In the genomic region with DNA sequence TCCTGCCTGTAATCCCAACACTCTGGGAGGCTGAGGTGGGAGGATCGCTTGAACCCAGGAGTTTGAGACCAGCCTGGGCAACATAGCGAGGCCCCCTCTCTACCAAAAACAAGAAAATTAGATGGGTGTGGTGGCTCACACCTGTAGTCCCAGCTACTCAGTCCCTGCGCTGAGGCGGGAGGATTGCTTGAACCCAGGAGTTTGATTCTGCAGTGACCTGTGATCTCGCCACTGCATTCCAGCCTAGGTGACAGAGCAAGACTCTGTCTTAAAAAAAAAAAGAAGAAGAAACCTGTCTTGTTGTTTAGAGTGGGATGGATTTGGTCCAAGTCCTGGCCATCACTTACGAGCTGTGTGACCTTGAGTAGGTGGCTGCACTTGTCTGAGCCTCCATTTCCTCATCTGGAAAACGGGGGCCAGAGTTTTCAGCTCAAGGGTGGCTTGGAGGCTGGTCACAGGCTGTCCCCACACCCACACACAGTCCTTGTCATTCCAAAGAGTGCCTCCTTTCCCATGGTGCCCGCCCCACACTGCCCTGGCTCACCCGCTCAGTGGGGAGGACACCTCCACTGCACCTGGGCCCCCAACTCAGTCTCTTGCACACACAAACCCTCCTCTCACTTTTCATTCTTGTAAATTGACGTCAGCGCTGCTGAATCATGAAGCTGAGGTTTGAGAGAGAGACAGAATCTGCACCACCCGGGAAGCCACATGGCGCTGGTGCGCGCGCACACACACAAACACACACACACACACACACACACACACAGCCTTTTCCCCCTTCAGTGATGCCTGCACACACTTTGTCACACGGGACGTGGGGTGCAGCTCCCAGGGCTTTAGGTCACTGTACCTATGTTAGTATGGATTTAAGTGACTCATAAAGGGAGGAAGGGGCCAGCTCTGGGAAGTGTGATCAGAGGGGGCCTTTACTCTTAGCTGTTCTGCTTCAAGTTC, we compare ENCODE assay signal across 1 cellular context.
TF ChIP-seq lines count a peak whose summit lies in the region.

No MANE protein-coding gene starts in this region.

TF ChIP-seq in K562, 482 proteins besides CTCF, POLR2A, EP300 and RAD21 (continued from another document and continues in another):
- TF ChIP-seq, protein P1, sequence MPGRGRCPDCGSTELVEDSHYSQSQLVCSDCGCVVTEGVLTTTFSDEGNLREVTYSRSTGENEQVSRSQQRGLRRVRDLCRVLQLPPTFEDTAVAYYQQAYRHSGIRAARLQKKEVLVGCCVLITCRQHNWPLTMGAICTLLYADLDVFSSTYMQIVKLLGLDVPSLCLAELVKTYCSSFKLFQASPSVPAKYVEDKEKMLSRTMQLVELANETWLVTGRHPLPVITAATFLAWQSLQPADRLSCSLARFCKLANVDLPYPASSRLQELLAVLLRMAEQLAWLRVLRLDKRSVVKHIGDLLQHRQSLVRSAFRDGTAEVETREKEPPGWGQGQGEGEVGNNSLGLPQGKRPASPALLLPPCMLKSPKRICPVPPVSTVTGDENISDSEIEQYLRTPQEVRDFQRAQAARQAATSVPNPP (IDR thresholded peaks at IDR 0.05; ENCODE audit: borderline replicate concordance, insufficient read depth, insufficient read length): no peak
- TF ChIP-seq SPI1 (IDR thresholded peaks at IDR 0.05; ENCODE audit: borderline replicate concordance, low read depth, low read length) (no peak), GATAD2B (IDR thresholded peaks at IDR 0.05; ENCODE audit: borderline replicate concordance) (no peak), RBM14 (IDR thresholded peaks at IDR 0.05; ENCODE audit: borderline replicate concordance, insufficient read depth, low read depth, low read length) (no peak), THRAP3 (IDR thresholded peaks at IDR 0.05; ENCODE audit: borderline replicate concordance) (no peak), KAT2B (IDR thresholded peaks at IDR 0.05; ENCODE audit: low read depth, low read length) (no peak), NFRKB (IDR thresholded peaks at IDR 0.05; ENCODE audit: low read depth) (no peak), TEAD1 (CRISPR knock-in tag; IDR thresholded peaks at IDR 0.05) (no peak), ZBTB8A (IDR thresholded peaks at IDR 0.05; ENCODE audit: partially characterized antibody) (no peak), MAZ (CRISPR knock-in tag; conservative IDR thresholded peaks at IDR 0.05 in 1 of 2, IDR thresholded peaks at IDR 0.05 in 1 of 2) (0 out of 4 replicates have a peak, but pooled peaks of 1 of the 2 experiments have one; percentile 18), KAT7 (CRISPR knock-in tag; IDR thresholded peaks at IDR 0.05; ENCODE audit: borderline replicate concordance) (peak; percentile 47; the same call in 1 of the 2 replicates), ZNF586 (CRISPR knock-in tag; conservative IDR thresholded peaks at IDR 0.05) (no peak), SRSF3 (IDR thresholded peaks at IDR 0.05; ENCODE audit: insufficient read depth, low read length) (no peak), POLR2H (tag; IDR thresholded peaks at IDR 0.05; ENCODE audit: low read depth) (no peak), HNRNPH1 (optimal IDR thresholded peaks at IDR 0.05; ENCODE audit: low read depth, low read length) (no peak), NFATC3 (IDR thresholded peaks at IDR 0.05) (no peak), SMARCA5 (IDR thresholded peaks at IDR 0.05) (no peak; the same call in 1 of the 2 replicates), HDAC6 (IDR thresholded peaks at IDR 0.05; ENCODE audit: low read depth, low read length) (no peak), ZFP30 (CRISPR knock-in tag; IDR thresholded peaks at IDR 0.05; ENCODE audit: borderline replicate concordance) (no peak), EHMT2 (IDR thresholded peaks at IDR 0.05) (no peak), GTF2A2 (tag; IDR thresholded peaks at IDR 0.05) (no peak), ZNF76 (CRISPR knock-in tag; IDR thresholded peaks at IDR 0.05; ENCODE audit: borderline replicate concordance) (no peak), KLF16 (IDR thresholded peaks at IDR 0.05) (no peak), RBFOX2 (IDR thresholded peaks at IDR 0.05; ENCODE audit: low read depth, low read length) (peak; percentile 42), TSC22D4 (tag; IDR thresholded peaks at IDR 0.05) (no peak), BHLHE40 (IDR thresholded peaks at IDR 0.05; ENCODE audit: low read length) (0 out of 2 replicates have a peak, but pooled peaks have one; percentile 8), MEF2D (tag; conservative IDR thresholded peaks at IDR 0.05; ENCODE audit: low read depth) (no peak), ZNF174 (CRISPR knock-in tag; IDR thresholded peaks at IDR 0.05) (no peak), TAL1 (IDR thresholded peaks at IDR 0.05) (no peak), RFX5 (IDR thresholded peaks at IDR 0.05; ENCODE audit: low read depth, low read length) (no peak), ZNF224 (CRISPR knock-in tag; IDR thresholded peaks at IDR 0.05) (no peak), SOX6 (IDR thresholded peaks at IDR 0.05) (no peak), CC2D1A (IDR thresholded peaks at IDR 0.05) (no peak), ZNF347 (CRISPR knock-in tag; IDR thresholded peaks at IDR 0.05; ENCODE audit: low read depth) (no peak), JUND (IDR thresholded peaks at IDR 0.05; ENCODE audit: borderline replicate concordance, low read depth, low read length) (peak; percentile 64; the same call in 1 of the 2 replicates), JUND (tag; IDR thresholded peaks at IDR 0.05; ENCODE audit: borderline replicate concordance, low read depth, low read length) (peak; percentile 46; the same call in 1 of the 3 replicates), YBX1 (IDR thresholded peaks at IDR 0.05) (no peak), TAF15 (IDR thresholded peaks at IDR 0.05; ENCODE audit: low read depth, low read length) (no peak), ARID1B (IDR thresholded peaks at IDR 0.05) (peak; percentile 61)
- TF ChIP-seq, protein P2, sequence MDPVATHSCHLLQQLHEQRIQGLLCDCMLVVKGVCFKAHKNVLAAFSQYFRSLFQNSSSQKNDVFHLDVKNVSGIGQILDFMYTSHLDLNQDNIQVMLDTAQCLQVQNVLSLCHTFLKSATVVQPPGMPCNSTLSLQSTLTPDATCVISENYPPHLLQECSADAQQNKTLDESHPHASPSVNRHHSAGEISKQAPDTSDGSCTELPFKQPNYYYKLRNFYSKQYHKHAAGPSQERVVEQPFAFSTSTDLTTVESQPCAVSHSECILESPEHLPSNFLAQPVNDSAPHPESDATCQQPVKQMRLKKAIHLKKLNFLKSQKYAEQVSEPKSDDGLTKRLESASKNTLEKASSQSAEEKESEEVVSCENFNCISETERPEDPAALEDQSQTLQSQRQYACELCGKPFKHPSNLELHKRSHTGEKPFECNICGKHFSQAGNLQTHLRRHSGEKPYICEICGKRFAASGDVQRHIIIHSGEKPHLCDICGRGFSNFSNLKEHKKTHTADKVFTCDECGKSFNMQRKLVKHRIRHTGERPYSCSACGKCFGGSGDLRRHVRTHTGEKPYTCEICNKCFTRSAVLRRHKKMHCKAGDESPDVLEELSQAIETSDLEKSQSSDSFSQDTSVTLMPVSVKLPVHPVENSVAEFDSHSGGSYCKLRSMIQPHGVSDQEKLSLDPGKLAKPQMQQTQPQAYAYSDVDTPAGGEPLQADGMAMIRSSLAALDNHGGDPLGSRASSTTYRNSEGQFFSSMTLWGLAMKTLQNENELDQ (CRISPR knock-in tag; IDR thresholded peaks at IDR 0.05; ENCODE audit: borderline replicate concordance): no peak
- TF ChIP-seq, protein P3, sequence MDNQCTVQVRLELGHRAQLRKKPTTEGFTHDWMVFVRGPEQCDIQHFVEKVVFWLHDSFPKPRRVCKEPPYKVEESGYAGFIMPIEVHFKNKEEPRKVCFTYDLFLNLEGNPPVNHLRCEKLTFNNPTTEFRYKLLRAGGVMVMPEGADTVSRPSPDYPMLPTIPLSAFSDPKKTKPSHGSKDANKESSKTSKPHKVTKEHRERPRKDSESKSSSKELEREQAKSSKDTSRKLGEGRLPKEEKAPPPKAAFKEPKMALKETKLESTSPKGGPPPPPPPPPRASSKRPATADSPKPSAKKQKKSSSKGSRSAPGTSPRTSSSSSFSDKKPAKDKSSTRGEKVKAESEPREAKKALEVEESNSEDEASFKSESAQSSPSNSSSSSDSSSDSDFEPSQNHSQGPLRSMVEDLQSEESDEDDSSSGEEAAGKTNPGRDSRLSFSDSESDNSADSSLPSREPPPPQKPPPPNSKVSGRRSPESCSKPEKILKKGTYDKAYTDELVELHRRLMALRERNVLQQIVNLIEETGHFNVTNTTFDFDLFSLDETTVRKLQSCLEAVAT (IDR thresholded peaks at IDR 0.05): peak in 1 of 2 experiments; percentile 40; a peak in 1 of 4 replicates
- TF ChIP-seq, protein P4, sequence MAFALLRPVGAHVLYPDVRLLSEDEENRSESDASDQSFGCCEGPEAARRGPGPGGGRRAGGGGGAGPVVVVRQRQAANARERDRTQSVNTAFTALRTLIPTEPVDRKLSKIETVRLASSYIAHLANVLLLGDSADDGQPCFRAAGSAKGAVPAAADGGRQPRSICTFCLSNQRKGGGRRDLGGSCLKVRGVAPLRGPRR (CRISPR knock-in tag; IDR thresholded peaks at IDR 0.05): no peak
- TF ChIP-seq, protein P5, sequence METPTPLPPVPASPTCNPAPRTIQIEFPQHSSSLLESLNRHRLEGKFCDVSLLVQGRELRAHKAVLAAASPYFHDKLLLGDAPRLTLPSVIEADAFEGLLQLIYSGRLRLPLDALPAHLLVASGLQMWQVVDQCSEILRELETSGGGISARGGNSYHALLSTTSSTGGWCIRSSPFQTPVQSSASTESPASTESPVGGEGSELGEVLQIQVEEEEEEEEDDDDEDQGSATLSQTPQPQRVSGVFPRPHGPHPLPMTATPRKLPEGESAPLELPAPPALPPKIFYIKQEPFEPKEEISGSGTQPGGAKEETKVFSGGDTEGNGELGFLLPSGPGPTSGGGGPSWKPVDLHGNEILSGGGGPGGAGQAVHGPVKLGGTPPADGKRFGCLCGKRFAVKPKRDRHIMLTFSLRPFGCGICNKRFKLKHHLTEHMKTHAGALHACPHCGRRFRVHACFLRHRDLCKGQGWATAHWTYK (CRISPR knock-in tag; IDR thresholded peaks at IDR 0.05): no peak
- TF ChIP-seq, protein P6, sequence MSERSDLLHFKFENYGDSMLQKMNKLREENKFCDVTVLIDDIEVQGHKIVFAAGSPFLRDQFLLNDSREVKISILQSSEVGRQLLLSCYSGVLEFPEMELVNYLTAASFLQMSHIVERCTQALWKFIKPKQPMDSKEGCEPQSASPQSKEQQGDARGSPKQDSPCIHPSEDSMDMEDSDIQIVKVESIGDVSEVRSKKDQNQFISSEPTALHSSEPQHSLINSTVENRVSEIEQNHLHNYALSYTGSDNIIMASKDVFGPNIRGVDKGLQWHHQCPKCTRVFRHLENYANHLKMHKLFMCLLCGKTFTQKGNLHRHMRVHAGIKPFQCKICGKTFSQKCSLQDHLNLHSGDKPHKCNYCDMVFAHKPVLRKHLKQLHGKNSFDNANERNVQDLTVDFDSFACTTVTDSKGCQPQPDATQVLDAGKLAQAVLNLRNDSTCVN (CRISPR knock-in tag; IDR thresholded peaks at IDR 0.05): no peak
- TF ChIP-seq, protein P7, sequence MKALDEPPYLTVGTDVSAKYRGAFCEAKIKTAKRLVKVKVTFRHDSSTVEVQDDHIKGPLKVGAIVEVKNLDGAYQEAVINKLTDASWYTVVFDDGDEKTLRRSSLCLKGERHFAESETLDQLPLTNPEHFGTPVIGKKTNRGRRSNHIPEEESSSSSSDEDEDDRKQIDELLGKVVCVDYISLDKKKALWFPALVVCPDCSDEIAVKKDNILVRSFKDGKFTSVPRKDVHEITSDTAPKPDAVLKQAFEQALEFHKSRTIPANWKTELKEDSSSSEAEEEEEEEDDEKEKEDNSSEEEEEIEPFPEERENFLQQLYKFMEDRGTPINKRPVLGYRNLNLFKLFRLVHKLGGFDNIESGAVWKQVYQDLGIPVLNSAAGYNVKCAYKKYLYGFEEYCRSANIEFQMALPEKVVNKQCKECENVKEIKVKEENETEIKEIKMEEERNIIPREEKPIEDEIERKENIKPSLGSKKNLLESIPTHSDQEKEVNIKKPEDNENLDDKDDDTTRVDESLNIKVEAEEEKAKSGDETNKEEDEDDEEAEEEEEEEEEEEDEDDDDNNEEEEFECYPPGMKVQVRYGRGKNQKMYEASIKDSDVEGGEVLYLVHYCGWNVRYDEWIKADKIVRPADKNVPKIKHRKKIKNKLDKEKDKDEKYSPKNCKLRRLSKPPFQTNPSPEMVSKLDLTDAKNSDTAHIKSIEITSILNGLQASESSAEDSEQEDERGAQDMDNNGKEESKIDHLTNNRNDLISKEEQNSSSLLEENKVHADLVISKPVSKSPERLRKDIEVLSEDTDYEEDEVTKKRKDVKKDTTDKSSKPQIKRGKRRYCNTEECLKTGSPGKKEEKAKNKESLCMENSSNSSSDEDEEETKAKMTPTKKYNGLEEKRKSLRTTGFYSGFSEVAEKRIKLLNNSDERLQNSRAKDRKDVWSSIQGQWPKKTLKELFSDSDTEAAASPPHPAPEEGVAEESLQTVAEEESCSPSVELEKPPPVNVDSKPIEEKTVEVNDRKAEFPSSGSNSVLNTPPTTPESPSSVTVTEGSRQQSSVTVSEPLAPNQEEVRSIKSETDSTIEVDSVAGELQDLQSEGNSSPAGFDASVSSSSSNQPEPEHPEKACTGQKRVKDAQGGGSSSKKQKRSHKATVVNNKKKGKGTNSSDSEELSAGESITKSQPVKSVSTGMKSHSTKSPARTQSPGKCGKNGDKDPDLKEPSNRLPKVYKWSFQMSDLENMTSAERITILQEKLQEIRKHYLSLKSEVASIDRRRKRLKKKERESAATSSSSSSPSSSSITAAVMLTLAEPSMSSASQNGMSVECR (CRISPR knock-in tag; IDR thresholded peaks at IDR 0.05): no peak
- TF ChIP-seq, protein P8, sequence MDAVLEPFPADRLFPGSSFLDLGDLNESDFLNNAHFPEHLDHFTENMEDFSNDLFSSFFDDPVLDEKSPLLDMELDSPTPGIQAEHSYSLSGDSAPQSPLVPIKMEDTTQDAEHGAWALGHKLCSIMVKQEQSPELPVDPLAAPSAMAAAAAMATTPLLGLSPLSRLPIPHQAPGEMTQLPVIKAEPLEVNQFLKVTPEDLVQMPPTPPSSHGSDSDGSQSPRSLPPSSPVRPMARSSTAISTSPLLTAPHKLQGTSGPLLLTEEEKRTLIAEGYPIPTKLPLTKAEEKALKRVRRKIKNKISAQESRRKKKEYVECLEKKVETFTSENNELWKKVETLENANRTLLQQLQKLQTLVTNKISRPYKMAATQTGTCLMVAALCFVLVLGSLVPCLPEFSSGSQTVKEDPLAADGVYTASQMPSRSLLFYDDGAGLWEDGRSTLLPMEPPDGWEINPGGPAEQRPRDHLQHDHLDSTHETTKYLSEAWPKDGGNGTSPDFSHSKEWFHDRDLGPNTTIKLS (IDR thresholded peaks at IDR 0.05; ENCODE audit: borderline replicate concordance, low read depth): no peak
- TF ChIP-seq, protein P9, sequence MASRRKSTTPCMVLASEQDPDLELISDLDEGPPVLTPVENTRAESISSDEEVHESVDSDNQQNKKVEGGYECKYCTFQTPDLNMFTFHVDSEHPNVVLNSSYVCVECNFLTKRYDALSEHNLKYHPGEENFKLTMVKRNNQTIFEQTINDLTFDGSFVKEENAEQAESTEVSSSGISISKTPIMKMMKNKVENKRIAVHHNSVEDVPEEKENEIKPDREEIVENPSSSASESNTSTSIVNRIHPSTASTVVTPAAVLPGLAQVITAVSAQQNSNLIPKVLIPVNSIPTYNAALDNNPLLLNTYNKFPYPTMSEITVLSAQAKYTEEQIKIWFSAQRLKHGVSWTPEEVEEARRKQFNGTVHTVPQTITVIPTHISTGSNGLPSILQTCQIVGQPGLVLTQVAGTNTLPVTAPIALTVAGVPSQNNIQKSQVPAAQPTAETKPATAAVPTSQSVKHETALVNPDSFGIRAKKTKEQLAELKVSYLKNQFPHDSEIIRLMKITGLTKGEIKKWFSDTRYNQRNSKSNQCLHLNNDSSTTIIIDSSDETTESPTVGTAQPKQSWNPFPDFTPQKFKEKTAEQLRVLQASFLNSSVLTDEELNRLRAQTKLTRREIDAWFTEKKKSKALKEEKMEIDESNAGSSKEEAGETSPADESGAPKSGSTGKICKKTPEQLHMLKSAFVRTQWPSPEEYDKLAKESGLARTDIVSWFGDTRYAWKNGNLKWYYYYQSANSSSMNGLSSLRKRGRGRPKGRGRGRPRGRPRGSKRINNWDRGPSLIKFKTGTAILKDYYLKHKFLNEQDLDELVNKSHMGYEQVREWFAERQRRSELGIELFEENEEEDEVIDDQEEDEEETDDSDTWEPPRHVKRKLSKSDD (conservative IDR thresholded peaks at IDR 0.05; ENCODE audit: low read length): no peak
